ENCODE assay signal across 14 cellular contexts in the genomic region with DNA sequence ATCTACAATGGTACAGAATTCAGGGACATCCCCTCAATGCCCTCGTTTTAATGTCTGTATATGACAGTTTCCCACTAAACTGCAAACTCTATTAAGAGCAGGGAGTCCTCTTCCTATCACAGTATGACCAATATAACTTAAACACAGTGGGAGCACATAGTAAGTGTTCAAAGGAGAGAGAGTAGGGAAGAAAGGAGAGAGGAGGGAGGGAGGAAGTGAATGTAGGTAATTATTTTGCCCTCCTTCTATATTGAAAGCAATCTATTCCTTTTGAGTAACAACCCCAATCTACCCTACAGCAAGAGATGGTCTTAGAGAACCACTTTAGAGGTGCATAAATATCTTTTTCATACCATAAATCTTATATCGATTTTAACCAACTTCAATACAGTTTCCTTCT.
"Had no signal": no experiment of that assay in that cellular context is flagged by ENCODE, and none has a peak within 500 bp of the region (broad histone marks: within the 10 kb centered on the region; RNA-seq: fewer than 3 reads in every experiment).

No MANE protein-coding gene starts in this region.

- DNase-seq: activated naive CD4-positive, alpha-beta T cell treated with anti-CD3 and anti-CD28 coated beads, Interleukin-2, amount 10 ng/mL, durations not matched to agents 7 days and 5 days; anterior cingulate cortex; cerebellar nuclear complex; effector memory CD8-positive, alpha-beta T cell; kidney; mesendoderm; stimulated activated CD4-positive, alpha-beta T cell treated with anti-CD3 and anti-CD28 coated beads, Interleukin-12 subunit alpha, Interleukin-12 subunit beta, amount 100 ng/mL, for 4 hours; stimulated activated CD4-positive, alpha-beta T cell treated with anti-CD3 and anti-CD28 coated beads, Interleukin-2, amount 100 ng/mL, for 48 hours had no signal

- H3K27ac Mint-ChIP-seq: activated naive CD4-positive, alpha-beta T cell treated with anti-CD3 and anti-CD28 coated beads, Interleukin-2, amount 10 ng/mL, durations not matched to agents 7 days and 5 days; dendritic cell treated with granulocyte-macrophage colony-stimulating factor and Interleukin-4, amounts not matched to agents 40 ng/mL and 50 ng/mL, for 4 days had no signal

- H3K27me3 Mint-ChIP-seq: activated naive CD4-positive, alpha-beta T cell treated with anti-CD3 and anti-CD28 coated beads, Interleukin-2, amount 10 ng/mL, durations not matched to agents 7 days and 5 days; dendritic cell treated with granulocyte-macrophage colony-stimulating factor and Interleukin-4, amounts not matched to agents 40 ng/mL and 50 ng/mL, for 4 days had no signal

- H3K27me3 ChIP-seq: hepatocyte, tibial nerve had no signal

- H3K4me1 ChIP-seq: tibial nerve had no signal

- H3K4me1 Mint-ChIP-seq: neural crest cell had no signal

- H3K27ac ChIP-seq: epithelial cell of prostate, hepatocyte, tibial nerve had no signal

- H3K4me3 ChIP-seq: hepatocyte, tibial nerve had no signal

- H3K4me3 Mint-ChIP-seq: activated naive CD4-positive, alpha-beta T cell treated with anti-CD3 and anti-CD28 coated beads, Interleukin-2, amount 10 ng/mL, durations not matched to agents 7 days and 5 days; dendritic cell treated with granulocyte-macrophage colony-stimulating factor and Interleukin-4, amounts not matched to agents 40 ng/mL and 50 ng/mL, for 4 days; effector memory CD8-positive, alpha-beta T cell; neural crest cell had no signal

- ATAC-seq: activated CD4-positive, CD25-positive, alpha-beta regulatory T cell treated with anti-CD3 and anti-CD28 coated beads, Interleukin-2, amount 50 U/mL, for 24 hours; effector memory CD8-positive, alpha-beta T cell had no signal
